In the genomic region with DNA sequence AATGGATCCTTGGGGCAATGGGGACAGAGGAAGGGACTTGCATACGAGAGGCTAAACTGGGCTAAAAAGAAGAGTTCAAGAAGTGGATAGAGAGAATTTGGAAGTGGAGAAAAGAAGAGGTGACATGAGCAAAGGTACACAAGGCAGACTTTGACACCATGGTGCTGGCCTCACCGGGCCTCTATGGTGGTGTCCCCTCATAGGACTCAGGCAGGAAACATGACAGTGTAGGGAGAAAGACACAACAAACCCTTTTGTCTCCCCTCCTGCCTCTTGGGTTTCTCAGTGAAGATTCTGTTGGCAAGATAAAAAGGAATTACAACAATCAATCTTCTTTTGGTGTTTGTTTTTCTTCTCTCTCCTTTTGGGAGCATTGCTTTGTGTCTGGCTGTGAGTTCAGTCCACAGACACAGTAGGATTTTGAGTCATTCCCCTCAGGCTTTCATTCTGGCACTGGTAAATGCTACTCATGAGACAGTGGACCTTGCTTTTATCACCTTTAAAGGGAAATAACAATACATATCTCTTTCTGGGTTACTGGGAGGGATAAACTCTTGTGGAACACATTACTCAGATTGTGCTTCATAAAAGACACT, we compare ENCODE assay signal across 2 cellular contexts.
TF ChIP-seq lines count a peak whose summit lies in the region.

No MANE protein-coding gene starts in this region.

TF ChIP-seq in A549, 52 proteins besides CTCF, POLR2A, EP300 and RAD21 (continued from another document):
- TF ChIP-seq, protein P1, sequence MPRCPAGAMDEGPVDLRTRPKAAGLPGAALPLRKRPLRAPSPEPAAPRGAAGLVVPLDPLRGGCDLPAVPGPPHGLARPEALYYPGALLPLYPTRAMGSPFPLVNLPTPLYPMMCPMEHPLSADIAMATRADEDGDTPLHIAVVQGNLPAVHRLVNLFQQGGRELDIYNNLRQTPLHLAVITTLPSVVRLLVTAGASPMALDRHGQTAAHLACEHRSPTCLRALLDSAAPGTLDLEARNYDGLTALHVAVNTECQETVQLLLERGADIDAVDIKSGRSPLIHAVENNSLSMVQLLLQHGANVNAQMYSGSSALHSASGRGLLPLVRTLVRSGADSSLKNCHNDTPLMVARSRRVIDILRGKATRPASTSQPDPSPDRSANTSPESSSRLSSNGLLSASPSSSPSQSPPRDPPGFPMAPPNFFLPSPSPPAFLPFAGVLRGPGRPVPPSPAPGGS (IDR thresholded peaks at IDR 0.05): 0 out of 3 replicates have a peak, but pooled peaks have one; percentile 50
- TF ChIP-seq, protein P2, sequence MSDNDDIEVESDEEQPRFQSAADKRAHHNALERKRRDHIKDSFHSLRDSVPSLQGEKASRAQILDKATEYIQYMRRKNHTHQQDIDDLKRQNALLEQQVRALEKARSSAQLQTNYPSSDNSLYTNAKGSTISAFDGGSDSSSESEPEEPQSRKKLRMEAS (IDR thresholded peaks at IDR 0.05): no peak
- TF ChIP-seq, protein P3, sequence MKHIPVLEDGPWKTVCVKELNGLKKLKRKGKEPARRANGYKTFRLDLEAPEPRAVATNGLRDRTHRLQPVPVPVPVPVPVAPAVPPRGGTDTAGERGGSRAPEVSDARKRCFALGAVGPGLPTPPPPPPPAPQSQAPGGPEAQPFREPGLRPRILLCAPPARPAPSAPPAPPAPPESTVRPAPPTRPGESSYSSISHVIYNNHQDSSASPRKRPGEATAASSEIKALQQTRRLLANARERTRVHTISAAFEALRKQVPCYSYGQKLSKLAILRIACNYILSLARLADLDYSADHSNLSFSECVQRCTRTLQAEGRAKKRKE (CRISPR knock-in tag; IDR thresholded peaks at IDR 0.05; ENCODE audit: low read depth): no peak
- TF ChIP-seq CHD2 (IDR thresholded peaks at IDR 0.05; ENCODE audit: low read length, partially characterized antibody) (no peak), JUNB (IDR thresholded peaks at IDR 0.05) (peak; percentile 88), KDM5A (IDR thresholded peaks at IDR 0.05) (no peak), ZNF302 (CRISPR knock-in tag; IDR thresholded peaks at IDR 0.05) (no peak), CBX2 (IDR thresholded peaks at IDR 0.05; ENCODE audit: borderline replicate concordance, low read depth) (no peak), CEBPB (IDR thresholded peaks at IDR 0.05) (0 out of 4 replicates have a peak, but pooled peaks of 1 of the 2 experiments have one; percentile 9), JUN (IDR thresholded peaks at IDR 0.05) (peak; percentile 44 to 56; a peak in 1 of 5 replicates), FOSB (CRISPR knock-in tag; IDR thresholded peaks at IDR 0.05) (no peak), FOXS1 (CRISPR knock-in tag; IDR thresholded peaks at IDR 0.05) (no peak), SMC3 (IDR thresholded peaks at IDR 0.05) (peak; percentile 29; the same call in 2 of the 3 replicates)

TF ChIP-seq in GM23338, 12 proteins besides CTCF, POLR2A, EP300 and RAD21 (continued from another document):
- TF ChIP-seq, protein P4, sequence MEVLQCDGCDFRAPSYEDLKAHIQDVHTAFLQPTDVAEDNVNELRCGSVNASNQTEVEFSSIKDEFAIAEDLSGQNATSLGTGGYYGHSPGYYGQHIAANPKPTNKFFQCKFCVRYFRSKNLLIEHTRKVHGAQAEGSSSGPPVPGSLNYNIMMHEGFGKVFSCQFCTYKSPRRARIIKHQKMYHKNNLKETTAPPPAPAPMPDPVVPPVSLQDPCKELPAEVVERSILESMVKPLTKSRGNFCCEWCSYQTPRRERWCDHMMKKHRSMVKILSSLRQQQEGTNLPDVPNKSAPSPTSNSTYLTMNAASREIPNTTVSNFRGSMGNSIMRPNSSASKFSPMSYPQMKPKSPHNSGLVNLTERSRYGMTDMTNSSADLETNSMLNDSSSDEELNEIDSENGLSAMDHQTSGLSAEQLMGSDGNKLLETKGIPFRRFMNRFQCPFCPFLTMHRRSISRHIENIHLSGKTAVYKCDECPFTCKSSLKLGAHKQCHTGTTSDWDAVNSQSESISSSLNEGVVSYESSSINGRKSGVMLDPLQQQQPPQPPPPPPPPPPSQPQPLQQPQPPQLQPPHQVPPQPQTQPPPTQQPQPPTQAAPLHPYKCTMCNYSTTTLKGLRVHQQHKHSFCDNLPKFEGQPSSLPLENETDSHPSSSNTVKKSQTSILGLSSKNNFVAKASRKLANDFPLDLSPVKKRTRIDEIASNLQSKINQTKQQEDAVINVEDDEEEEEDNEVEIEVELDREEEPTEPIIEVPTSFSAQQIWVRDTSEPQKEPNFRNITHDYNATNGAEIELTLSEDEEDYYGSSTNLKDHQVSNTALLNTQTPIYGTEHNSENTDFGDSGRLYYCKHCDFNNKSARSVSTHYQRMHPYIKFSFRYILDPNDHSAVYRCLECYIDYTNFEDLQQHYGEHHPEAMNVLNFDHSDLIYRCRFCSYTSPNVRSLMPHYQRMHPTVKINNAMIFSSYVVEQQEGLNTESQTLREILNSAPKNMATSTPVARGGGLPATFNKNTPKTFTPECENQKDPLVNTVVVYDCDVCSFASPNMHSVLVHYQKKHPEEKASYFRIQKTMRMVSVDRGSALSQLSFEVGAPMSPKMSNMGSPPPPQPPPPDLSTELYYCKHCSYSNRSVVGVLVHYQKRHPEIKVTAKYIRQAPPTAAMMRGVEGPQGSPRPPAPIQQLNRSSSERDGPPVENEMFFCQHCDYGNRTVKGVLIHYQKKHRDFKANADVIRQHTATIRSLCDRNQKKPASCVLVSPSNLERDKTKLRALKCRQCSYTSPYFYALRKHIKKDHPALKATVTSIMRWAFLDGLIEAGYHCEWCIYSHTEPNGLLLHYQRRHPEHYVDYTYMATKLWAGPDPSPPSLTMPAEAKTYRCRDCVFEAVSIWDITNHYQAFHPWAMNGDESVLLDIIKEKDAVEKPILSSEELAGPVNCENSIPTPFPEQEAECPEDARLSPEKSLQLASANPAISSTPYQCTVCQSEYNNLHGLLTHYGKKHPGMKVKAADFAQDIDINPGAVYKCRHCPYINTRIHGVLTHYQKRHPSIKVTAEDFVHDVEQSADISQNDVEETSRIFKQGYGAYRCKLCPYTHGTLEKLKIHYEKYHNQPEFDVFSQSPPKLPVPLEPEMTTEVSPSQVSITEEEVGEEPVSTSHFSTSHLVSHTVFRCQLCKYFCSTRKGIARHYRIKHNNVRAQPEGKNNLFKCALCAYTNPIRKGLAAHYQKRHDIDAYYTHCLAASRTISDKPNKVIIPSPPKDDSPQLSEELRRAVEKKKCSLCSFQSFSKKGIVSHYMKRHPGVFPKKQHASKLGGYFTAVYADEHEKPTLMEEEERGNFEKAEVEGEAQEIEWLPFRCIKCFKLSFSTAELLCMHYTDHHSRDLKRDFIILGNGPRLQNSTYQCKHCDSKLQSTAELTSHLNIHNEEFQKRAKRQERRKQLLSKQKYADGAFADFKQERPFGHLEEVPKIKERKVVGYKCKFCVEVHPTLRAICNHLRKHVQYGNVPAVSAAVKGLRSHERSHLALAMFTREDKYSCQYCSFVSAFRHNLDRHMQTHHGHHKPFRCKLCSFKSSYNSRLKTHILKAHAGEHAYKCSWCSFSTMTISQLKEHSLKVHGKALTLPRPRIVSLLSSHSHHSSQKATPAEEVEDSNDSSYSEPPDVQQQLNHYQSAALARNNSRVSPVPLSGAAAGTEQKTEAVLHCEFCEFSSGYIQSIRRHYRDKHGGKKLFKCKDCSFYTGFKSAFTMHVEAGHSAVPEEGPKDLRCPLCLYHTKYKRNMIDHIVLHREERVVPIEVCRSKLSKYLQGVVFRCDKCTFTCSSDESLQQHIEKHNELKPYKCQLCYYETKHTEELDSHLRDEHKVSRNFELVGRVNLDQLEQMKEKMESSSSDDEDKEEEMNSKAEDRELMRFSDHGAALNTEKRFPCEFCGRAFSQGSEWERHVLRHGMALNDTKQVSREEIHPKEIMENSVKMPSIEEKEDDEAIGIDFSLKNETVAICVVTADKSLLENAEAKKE (CRISPR knock-in tag; IDR thresholded peaks at IDR 0.05): no peak
- TF ChIP-seq, protein P5, sequence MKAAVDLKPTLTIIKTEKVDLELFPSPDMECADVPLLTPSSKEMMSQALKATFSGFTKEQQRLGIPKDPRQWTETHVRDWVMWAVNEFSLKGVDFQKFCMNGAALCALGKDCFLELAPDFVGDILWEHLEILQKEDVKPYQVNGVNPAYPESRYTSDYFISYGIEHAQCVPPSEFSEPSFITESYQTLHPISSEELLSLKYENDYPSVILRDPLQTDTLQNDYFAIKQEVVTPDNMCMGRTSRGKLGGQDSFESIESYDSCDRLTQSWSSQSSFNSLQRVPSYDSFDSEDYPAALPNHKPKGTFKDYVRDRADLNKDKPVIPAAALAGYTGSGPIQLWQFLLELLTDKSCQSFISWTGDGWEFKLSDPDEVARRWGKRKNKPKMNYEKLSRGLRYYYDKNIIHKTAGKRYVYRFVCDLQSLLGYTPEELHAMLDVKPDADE (IDR thresholded peaks at IDR 0.05): no peak
